8 cellular contexts compared by ENCODE assay signal in the genomic region with DNA sequence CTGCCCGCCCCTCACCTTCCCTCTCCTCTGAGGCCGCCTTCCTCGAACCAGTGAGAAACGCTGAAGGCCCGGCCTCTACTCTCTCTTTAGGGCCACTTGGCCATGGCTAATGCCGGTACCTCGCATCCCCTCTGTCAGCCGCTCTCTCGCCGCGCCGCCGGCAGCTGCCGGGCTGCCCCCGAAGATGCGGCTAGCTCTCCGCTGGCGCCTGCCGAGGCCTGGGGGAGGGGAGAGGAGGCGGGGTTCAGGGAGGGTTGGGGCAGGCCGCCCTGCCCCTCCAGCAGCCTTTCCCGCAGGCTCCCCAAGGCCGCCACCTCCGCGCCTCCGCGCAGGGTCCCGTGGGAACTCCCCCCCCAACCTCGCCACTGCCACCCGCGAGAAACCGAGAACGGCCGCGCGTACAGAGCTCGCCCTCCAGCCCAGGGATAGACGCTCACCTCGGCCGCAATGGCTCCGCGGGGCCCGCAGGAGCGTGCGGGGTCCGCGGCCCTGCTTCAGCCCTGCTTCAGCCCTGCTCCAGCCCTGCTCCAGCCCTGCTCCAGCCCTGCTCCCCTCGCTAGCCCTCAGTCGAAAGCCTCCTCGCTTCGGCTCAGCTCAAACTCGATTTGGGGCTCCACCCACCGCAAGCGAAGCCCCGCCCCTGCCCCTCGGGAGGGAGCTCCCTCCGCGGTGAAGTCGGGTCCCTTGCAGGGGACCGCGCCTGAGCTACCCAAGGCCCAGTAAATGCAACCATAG. TPM values are rescaled to one million over a fixed set of nuclear protein-coding genes. Genes with fewer than 3 reads are reported as not detected.
A peak's percentile ranks its signal among the peaks of the same experiment; 100 is the strongest.
DNase-seq lines count a peak whose midpoint lies in the region; TF ChIP-seq lines count a peak whose summit lies in the region.

A gene with protein sequence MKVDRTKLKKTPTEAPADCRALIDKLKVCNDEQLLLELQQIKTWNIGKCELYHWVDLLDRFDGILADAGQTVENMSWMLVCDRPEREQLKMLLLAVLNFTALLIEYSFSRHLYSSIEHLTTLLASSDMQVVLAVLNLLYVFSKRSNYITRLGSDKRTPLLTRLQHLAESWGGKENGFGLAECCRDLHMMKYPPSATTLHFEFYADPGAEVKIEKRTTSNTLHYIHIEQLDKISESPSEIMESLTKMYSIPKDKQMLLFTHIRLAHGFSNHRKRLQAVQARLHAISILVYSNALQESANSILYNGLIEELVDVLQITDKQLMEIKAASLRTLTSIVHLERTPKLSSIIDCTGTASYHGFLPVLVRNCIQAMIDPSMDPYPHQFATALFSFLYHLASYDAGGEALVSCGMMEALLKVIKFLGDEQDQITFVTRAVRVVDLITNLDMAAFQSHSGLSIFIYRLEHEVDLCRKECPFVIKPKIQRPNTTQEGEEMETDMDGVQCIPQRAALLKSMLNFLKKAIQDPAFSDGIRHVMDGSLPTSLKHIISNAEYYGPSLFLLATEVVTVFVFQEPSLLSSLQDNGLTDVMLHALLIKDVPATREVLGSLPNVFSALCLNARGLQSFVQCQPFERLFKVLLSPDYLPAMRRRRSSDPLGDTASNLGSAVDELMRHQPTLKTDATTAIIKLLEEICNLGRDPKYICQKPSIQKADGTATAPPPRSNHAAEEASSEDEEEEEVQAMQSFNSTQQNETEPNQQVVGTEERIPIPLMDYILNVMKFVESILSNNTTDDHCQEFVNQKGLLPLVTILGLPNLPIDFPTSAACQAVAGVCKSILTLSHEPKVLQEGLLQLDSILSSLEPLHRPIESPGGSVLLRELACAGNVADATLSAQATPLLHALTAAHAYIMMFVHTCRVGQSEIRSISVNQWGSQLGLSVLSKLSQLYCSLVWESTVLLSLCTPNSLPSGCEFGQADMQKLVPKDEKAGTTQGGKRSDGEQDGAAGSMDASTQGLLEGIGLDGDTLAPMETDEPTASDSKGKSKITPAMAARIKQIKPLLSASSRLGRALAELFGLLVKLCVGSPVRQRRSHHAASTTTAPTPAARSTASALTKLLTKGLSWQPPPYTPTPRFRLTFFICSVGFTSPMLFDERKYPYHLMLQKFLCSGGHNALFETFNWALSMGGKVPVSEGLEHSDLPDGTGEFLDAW (N-terminal part only) (minus strand): TSS at position 569 of the 735 bp plus-strand sequence. CDS start 32,612 bp downstream, outside the sequence.

- H3K9me3 Mint-ChIP-seq in neural crest cell, result no peaks in the 10 kb centered on the region

- intact Hi-C loops in stomach (cut with DNase I; ENCODE audit: low total_unique reads), result no loop called here

- H3K4me3 Mint-ChIP-seq in neural crest cell, result peak within 1 kb of the TSS; percentile 99

- peaks cover 9% of the 10 kb centered on the region for H3K4me1 ChIP-seq in GM23248 (ENCODE audit: insufficient read depth)
- peaks cover 0 to 31% (median 16%) of the 10 kb centered on the region in 4 donors for H3K4me1 ChIP-seq in stomach

- in situ Hi-C loops in GM23248 (cut with MboI), result loop anchor here (10.0 kb wide), 1 partner anchor 148 kb away; no protein-coding TSS in a partner anchor

- H3K27me3 ChIP-seq in GM23248 (replicated peaks; ENCODE audit: insufficient read depth) (no peaks in the 10 kb centered on the region), MG63 (no peaks in the 10 kb centered on the region), stomach (peaks cover 0 to 4% (median 0%) of the 10 kb centered on the region in 3 donors)

- peaks cover 3% of the 10 kb centered on the region; the same call in 1 of the 2 replicates for H3K36me3 ChIP-seq in GM23248 (ENCODE audit: low read depth)
- peaks cover 6% of the 10 kb centered on the region; the same call in 1 of the 2 replicates for H3K36me3 ChIP-seq in MG63
- no peaks in the 10 kb centered on the region for H3K36me3 ChIP-seq in stomach

- no peak for TF ChIP-seq CTCF in foreskin fibroblast (IDR thresholded peaks at IDR 0.05; ENCODE audit: low read depth, low read length)
- TF ChIP-seq CTCF in neural crest cell (conservative IDR thresholded peaks at IDR 0.05), result no peak
- no peak for TF ChIP-seq CTCF in stomach (IDR thresholded peaks at IDR 0.05)

- H3K27ac ChIP-seq in GM23248, result peak within 1 kb of the TSS; percentile 84
- peak within 1 kb of the TSS; percentile 86 to 93 (median 91) for H3K27ac ChIP-seq in stomach

- peaks cover 24% of the 10 kb centered on the region for H3K4me1 Mint-ChIP-seq in neural crest cell

- H3K9me2 ChIP-seq in GM23248 (ENCODE audit: insufficient read depth), result no peaks in the 10 kb centered on the region

- 0 to 1% methylated on average over 18 to 22 of the region's 61 CpGs for WGBS in GM23248 (ENCODE audit: low coverage in 1 of 2, low lambda C conversion rate in 2 of 2, missing lambda C conversion rate in 2 of 2), 2 experiments
- WGBS in stomach, 5 donors, result 0 to 30% (median 2%) methylated on average over 26 to 58 of the region's 61 CpGs

- peaks cover 10% of the 10 kb centered on the region for H3K36me3 Mint-ChIP-seq in neural crest cell (ENCODE audit: low read depth)

- peak; percentile 39 for DNase-seq in DMS153 treated with DMSO at 0.1 percent for 48 hours (lab: John Stamatoyannopoulos, UW; ENCODE audit: unreplicated experiment)
- DNase-seq in GM23248, result peak; percentile 81
- DNase-seq in MG63, result peak; percentile 77
- DNase-seq in SIG-M5 treated with dmso at 0.1 percent for 504 hours (lab: John Stamatoyannopoulos, UW; ENCODE audit: unreplicated experiment), result peak; percentile 56
- DNase-seq in activated gamma-delta T cell (lab: John Stamatoyannopoulos, UW), result peak; percentile 60
- DNase-seq in foreskin fibroblast, result peak; percentile 54 to 83
- peak; percentile 78 for DNase-seq in neural crest cell (ENCODE audit: low read depth, low spot score)
- DNase-seq in stomach, result peak; percentile 80

- peaks cover 27% of the 10 kb centered on the region for H3F3A ChIP-seq in GM23248 (ENCODE audit: insufficient read depth)

- no peak for TF ChIP-seq POLR2A in stomach (IDR thresholded peaks at IDR 0.05)

- H3K27ac Mint-ChIP-seq in neural crest cell (ENCODE audit: unreplicated experiment), result peak within 1 kb of the TSS; percentile 66

- no peaks in the 10 kb centered on the region for H4K20me1 ChIP-seq in GM23248 (ENCODE audit: insufficient read depth)

- peak within 1 kb of the TSS; percentile 93 for H3K4me2 ChIP-seq in GM23248 (ENCODE audit: unreplicated experiment)

- peak within 1 kb of the TSS; percentile 100 for H3K9ac ChIP-seq in GM23248

- peaks cover 3% of the 10 kb centered on the region for H3K27me3 Mint-ChIP-seq in neural crest cell (ENCODE audit: low read depth)

- TF ChIP-seq EP300 in stomach (IDR thresholded peaks at IDR 0.05), result no peak

- H3K9me3 ChIP-seq in GM23248 (ENCODE audit: low read depth), result no peaks in the 10 kb centered on the region
- H3K9me3 ChIP-seq in MG63, result no peaks in the 10 kb centered on the region
- H3K9me3 ChIP-seq in stomach, result peaks cover 0 to 5% (median 0%) of the 10 kb centered on the region in 4 donors

- H2AFZ ChIP-seq in GM23248, result peak within 1 kb of the TSS; percentile 91

- peaks cover 37% of the 10 kb centered on the region for H3K79me2 ChIP-seq in GM23248 (ENCODE audit: insufficient read depth)

- H3K4me3 ChIP-seq in GM23248, result peak within 1 kb of the TSS; percentile 91
- peak within 1 kb of the TSS; percentile 81 for H3K4me3 ChIP-seq in MG63
- H3K4me3 ChIP-seq in foreskin fibroblast (ENCODE audit: low read depth in 1 of 2, low read length in 2 of 2), result peak within 1 kb of the TSS; percentile 69 to 81
- H3K4me3 ChIP-seq in stomach, result peak within 1 kb of the TSS; percentile 62 to 69 (median 64)

RNA-seq across cellular contexts. Expression of the gene that starts here (rescaled TPM):
- 71.2 and 73.5 TPM in 2 replicates for total RNA-seq in GM23248 (2014; rRNA removed; shearing (Covaris generic))
- polyA plus RNA-seq in GM23248 (2016; fragmentation: Nextera tagmentation; extraction: Ambion mirVana) (29.8 and 31.3 TPM in 2 replicates), stomach (10 to 100 TPM; 16.2 to 27.3 (median 21.4) TPM)
- 41.6 and 42.2 TPM in 2 replicates for total RNA-seq in MG63 (2014; rRNA removed; shearing (Covaris generic); ENCODE audit: low replicate concordance)
- total RNA-seq in neural crest cell (241 and 245 TPM in 2 replicates), stomach (100 to 1,000 TPM in 4 of 5 donors, 10 to 100 TPM in 1; 74.1 to 124 (median 101) TPM)

Comparison
In these comparisons a context has a peak if more than half of its experiments do, and no peak if none do; other contexts are left out.
1. Peak in every context shown above with its lines: DNase-seq, H3K4me3 ChIP-seq and H3K27ac ChIP-seq.